16 cellular contexts compared by ENCODE assay signal in genomic region chr1:33655496-33655895, GRCh38.
"Had no signal": no experiment of that assay in that cellular context is flagged by ENCODE, and none has a peak within 500 bp of the region (broad histone marks: within the 10 kb centered on the region; RNA-seq: fewer than 3 reads in every experiment).

No MANE protein-coding gene starts in this region.

- H3K9me3 ChIP-seq: neutrophil, tibial artery had no signal

- H3K27ac ChIP-seq: coronary artery, neutrophil, tibial artery had no signal

- H3K4me1 ChIP-seq: tibial artery had no signal

- H3K36me3 ChIP-seq: neutrophil, tibial artery had no signal

- H3K4me3 ChIP-seq: coronary artery, tibial artery had no signal

- ATAC-seq: activated CD8-positive, alpha-beta T cell treated with anti-CD3 and anti-CD28 coated beads for 36 hours; activated naive CD8-positive, alpha-beta T cell treated with anti-CD3 and anti-CD28 coated beads, Interleukin-2, amount 50 U/mL, for 24 hours; natural killer cell had no signal

- DNase-seq: activated CD4-positive, alpha-beta T cell treated with anti-CD3 and anti-CD28 coated beads, Interleukin-2, amount 10 ng/mL, durations not matched to agents 24 days and 14 days; activated CD8-positive, alpha-beta T cell treated with anti-CD3 and anti-CD28 coated beads for 36 hours; activated naive CD4-positive, alpha-beta T cell treated with anti-CD3 and anti-CD28 coated beads for 36 hours; activated naive CD8-positive, alpha-beta T cell treated with anti-CD3 and anti-CD28 coated beads, Interleukin-2, amount 50 U/mL, for 24 hours; activated T-cell treated with anti-CD3 and anti-CD28 coated beads, Interleukin-2, amount 50 U/mL, for 1 hour; erythroblast; foreskin melanocyte; glutamatergic neuron; kidney; natural killer cell; stimulated activated CD8-positive, alpha-beta memory T cell treated with anti-CD3 and anti-CD28 coated beads, Interleukin-4, amount 100 ng/mL, for 48 hours; stimulated activated naive CD4-positive, alpha-beta T cell; T1000; tibial artery had no signal

- H3K27me3 ChIP-seq: tibial artery had no signal
